In genomic region chr13:60629158-60629557, GRCh38 we compare ENCODE assay signal across 2 cellular contexts.
TF ChIP-seq lines count a peak whose summit lies in the region.

No MANE protein-coding gene starts in this region.

TF ChIP-seq in GM23338, 12 proteins besides CTCF, POLR2A, EP300 and RAD21:
- no peak for TF ChIP-seq EZH2phosphoT487 (IDR thresholded peaks at IDR 0.05; ENCODE audit: unreplicated experiment)
- TF ChIP-seq JUNB (IDR thresholded peaks at IDR 0.05; ENCODE audit: unreplicated experiment), result no peak
- no peak for TF ChIP-seq ETS1 (IDR thresholded peaks at IDR 0.05)
- no peak for TF ChIP-seq CREB1 (CRISPR knock-in tag; IDR thresholded peaks at IDR 0.05; ENCODE audit: low read depth)
- TF ChIP-seq NANOG (IDR thresholded peaks at IDR 0.05; ENCODE audit: borderline replicate concordance), result no peak
- no peak for TF ChIP-seq ZNF462 (CRISPR knock-in tag; IDR thresholded peaks at IDR 0.05)
- no peak for TF ChIP-seq EZH2 (IDR thresholded peaks at IDR 0.05; ENCODE audit: low read depth, unreplicated experiment)
- TF ChIP-seq ZNF331 (CRISPR knock-in tag; IDR thresholded peaks at IDR 0.05; ENCODE audit: low read depth), result no peak
- no peak for TF ChIP-seq POLR2AphosphoS5 (IDR thresholded peaks at IDR 0.05; ENCODE audit: low read depth)
- no peak for TF ChIP-seq REST (IDR thresholded peaks at IDR 0.05; ENCODE audit: unreplicated experiment)
- TF ChIP-seq STAT1 (IDR thresholded peaks at IDR 0.05; ENCODE audit: unreplicated experiment), result no peak
- no peak for TF ChIP-seq ZNF114 (CRISPR knock-in tag; IDR thresholded peaks at IDR 0.05)

TF ChIP-seq in H1, 55 proteins besides CTCF, POLR2A, EP300 and RAD21:
- no peak for TF ChIP-seq TBP (IDR thresholded peaks at IDR 0.05; ENCODE audit: low read depth, low read length)
- no peak for TF ChIP-seq RXRA (IDR thresholded peaks at IDR 0.05; ENCODE audit: insufficient read depth, low read depth, low read length)
- no peak for TF ChIP-seq NRF1 (IDR thresholded peaks at IDR 0.05; ENCODE audit: low read depth, low read length)
- TF ChIP-seq HDAC2 (IDR thresholded peaks at IDR 0.05; ENCODE audit: borderline replicate concordance in 1 of 2, low read depth in 2 of 2, low read length in 2 of 2), result 0 out of 4 replicates have a peak, but pooled peaks of 1 of the 2 experiments have one; percentile 35
- TF ChIP-seq NANOG (IDR thresholded peaks at IDR 0.05; ENCODE audit: insufficient read depth, low read depth, low read length, poor library complexity, severe bottlenecking), result peak; percentile 96
- no peak for TF ChIP-seq E2F6 (IDR thresholded peaks at IDR 0.05)
- TF ChIP-seq TCF12 (IDR thresholded peaks at IDR 0.05; ENCODE audit: low read depth, low read length), result peak; percentile 59; the same call in 1 of the 2 replicates
